Comparison of ENCODE assay signal across 12 cellular contexts in the genomic region with DNA sequence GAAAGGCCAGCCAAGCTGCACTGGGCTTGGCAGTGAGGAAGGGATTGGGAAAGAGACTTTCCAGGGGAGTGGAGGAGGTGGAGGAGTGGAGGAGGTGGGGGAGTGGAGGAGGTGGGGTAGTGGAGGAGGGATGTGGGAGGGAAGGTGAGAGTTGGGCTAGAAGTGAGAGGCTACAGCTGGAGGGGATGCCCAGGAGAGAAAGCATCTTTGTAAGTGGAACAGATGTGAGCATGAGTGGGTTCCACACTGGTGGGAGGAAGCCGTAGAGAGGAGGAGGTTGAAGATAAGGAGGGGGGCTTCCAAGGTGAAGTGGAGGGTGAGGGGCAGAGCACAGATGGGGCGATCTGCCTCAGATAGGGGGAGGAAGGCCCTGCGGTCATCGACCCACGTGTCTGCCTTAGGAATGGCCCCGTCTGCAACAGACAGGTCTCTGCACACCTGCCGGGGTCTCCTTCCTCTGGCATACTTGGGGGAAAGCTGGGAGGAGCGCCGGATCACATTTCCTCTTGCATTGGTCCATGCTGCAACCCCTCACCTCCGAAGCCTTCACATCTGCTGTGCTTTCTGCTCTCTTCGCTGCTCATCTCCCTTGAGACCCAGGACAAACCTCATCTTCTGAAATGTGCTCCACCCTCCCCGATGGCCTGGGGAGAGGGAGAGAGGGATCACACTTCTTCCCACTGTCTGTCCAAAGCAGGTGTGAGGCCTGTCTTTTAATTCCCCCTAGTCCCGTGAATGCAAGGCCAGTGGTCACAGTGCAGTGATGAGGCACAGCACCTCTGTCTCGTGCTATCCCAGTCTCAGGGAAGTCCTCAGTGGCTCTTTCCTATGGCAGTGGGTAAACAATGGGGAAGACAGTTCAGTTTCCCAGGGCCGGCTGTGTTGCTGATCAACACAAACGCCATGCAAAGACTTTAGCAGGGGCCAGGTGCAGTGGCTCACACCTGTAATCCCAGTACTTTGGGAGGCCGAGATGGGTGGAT. TPM values are rescaled to one million over a fixed set of nuclear protein-coding genes. Genes with fewer than 3 reads are reported as not detected.
DNase-seq lines count a peak whose midpoint lies in the region; ATAC-seq, FAIRE-seq and TF ChIP-seq lines count a peak whose summit lies in the region.
"Had no signal": no experiment of that assay in that cellular context is flagged by ENCODE, and none has a peak within 500 bp of the region (broad histone marks: within the 10 kb centered on the region; RNA-seq: fewer than 3 reads in every experiment).

No MANE protein-coding gene starts in this region.

- H2BK120ac ChIP-seq in H9 (ENCODE audit: low read depth, low read length, poor library complexity, severe bottlenecking): no peak overlapping the region

- no peak overlapping the region for H3K4me2 ChIP-seq in H9 (ENCODE audit: insufficient read depth, insufficient read length, low read length)
- no peak overlapping the region for H3K4me2 ChIP-seq in GM12878 (ENCODE audit: control insufficient read depth, insufficient read depth)

- no peaks in the 10 kb centered on the region for H3K79me1 ChIP-seq in H9 (ENCODE audit: insufficient read depth, low read depth, low read length, poor library complexity, severe bottlenecking)

- H3K9me3 ChIP-seq in H9 (ENCODE audit: control insufficient read depth, low read depth, low read length) (no peaks in the 10 kb centered on the region), GM12878 (replicated peaks; ENCODE audit: control insufficient read depth, insufficient read depth, low read length) (no peaks in the 10 kb centered on the region; the same call in 2 of the 3 replicates)
- H3K9me3 ChIP-seq: uterus had no signal

- ATAC-seq in GM12878 (peak; percentile 35), GM21786 (IDR thresholded peaks at IDR 0.05; ENCODE audit: unreplicated experiment) (no peak), HG03039 (IDR thresholded peaks at IDR 0.05; ENCODE audit: unreplicated experiment) (no peak)
- ATAC-seq in natural killer cell treated with Interleukin-12 subunit alpha and Interleukin-12 subunit beta and Interleukin-15 and Interleukin-18, amount 100 ng/mL, for 72 hours: peak; percentile 64 to 79

- H3K18ac ChIP-seq in H9 (ENCODE audit: insufficient read length, low read depth, low read length): peak overlapping the region; percentile 8

- H3K4me1 ChIP-seq in H9 (ENCODE audit: insufficient read depth, low read length) (peaks cover 3% of the 10 kb centered on the region; the same call in 1 of the 2 replicates), GM12878 (ENCODE audit: control insufficient read depth, insufficient read depth, low read length) (peaks cover 3% of the 10 kb centered on the region)
- H3K4me1 ChIP-seq: uterus had no signal

- in situ Hi-C loops in GM12878 (cut with MboI): no loop called here

- no peak overlapping the region for H3T11ph ChIP-seq in H9 (ENCODE audit: low read length)

- H2AFZ ChIP-seq in H9 (ENCODE audit: low read length) (no peak overlapping the region), GM12878 (ENCODE audit: control insufficient read depth, low read depth, low read length) (no peak overlapping the region)

- CTCF ChIA-PET in GM12878 (lab: Yijun Ruan, JAX): no interaction called here

- POLR2A ChIA-PET in GM12878 (lab: Charles Lee): no interaction called here

- H2BK20ac ChIP-seq in H9 (ENCODE audit: low read depth, low read length, poor library complexity, severe bottlenecking): no peak overlapping the region

- SMC1A ChIA-PET in GM12878 (lab: Charles Lee; ENCODE audit: uncharacterized antibody, unreplicated experiment): no interaction called here

- no CpG with 5 or more reads among the region's 17 CpGs for WGBS in H9 (ENCODE audit: extremely low coverage, insufficient read length, low lambda C conversion rate)
- 58% methylated on average over 17 of the region's 17 CpGs for WGBS in GM12878 (ENCODE audit: insufficient coverage, insufficient replicate concordance, low lambda C conversion rate, missing lambda C conversion rate)

- H3K56ac ChIP-seq in H9 (ENCODE audit: insufficient read length, low read depth, low read length): no peak overlapping the region

- H4K20me1 ChIP-seq in H9 (ENCODE audit: control insufficient read depth, insufficient read depth, insufficient read length): no peaks in the 10 kb centered on the region
- H4K20me1 ChIP-seq in GM12878 (ENCODE audit: control insufficient read depth, insufficient read depth): no peaks in the 10 kb centered on the region

- TF ChIP-seq RAD21 in GM12878 (IDR thresholded peaks at IDR 0.05; ENCODE audit: insufficient read depth, low read depth, low read length): no peak

- intact Hi-C loops in GM12878 (cut with micrococcal nuclease; ENCODE audit: unreplicated experiment): no loop called here

- peaks cover 10 to 13% of the 10 kb centered on the region in 2 experiments for H3K9me3 Mint-ChIP-seq in H9
- no peaks in the 10 kb centered on the region for H3K9me3 Mint-ChIP-seq in natural killer cell treated with Interleukin-12 subunit alpha and Interleukin-12 subunit beta and Interleukin-15 and Interleukin-18, amount 100 ng/mL, for 72 hours

- no peak overlapping the region for H3K4me3 ChIP-seq in GM12878
- H3K4me3 ChIP-seq: uterus had no signal

- TF ChIP-seq EP300 in GM12878 (IDR thresholded peaks at IDR 0.05; ENCODE audit: borderline replicate concordance in 1 of 2, control insufficient read depth in 1 of 2, low read depth in 2 of 2, low read length in 2 of 2): no peak

- H2BK12ac ChIP-seq in H9 (ENCODE audit: insufficient read length, low read depth, low read length): no peak overlapping the region

- H3K27ac ChIP-seq in H9 (ENCODE audit: insufficient read length, low read depth, low read length) (no peak overlapping the region), GM12878 (ENCODE audit: control insufficient read depth, insufficient read depth) (no peak overlapping the region)
- H3K27ac ChIP-seq: uterus, VCaP had no signal

- no peak overlapping the region for H4K5ac ChIP-seq in H9 (ENCODE audit: insufficient read length, low read depth, low read length)

- FAIRE-seq in GM12878 (lab: Jason Lieb, UNC): no peak

- H3K4me3 Mint-ChIP-seq in H9: no peak overlapping the region; a peak in 1 of 5 replicates
- H3K4me3 Mint-ChIP-seq in natural killer cell treated with Interleukin-12 subunit alpha and Interleukin-12 subunit beta and Interleukin-15 and Interleukin-18, amount 100 ng/mL, for 72 hours: no peak overlapping the region

- H3K9ac ChIP-seq in H9 (ENCODE audit: extremely low read depth, insufficient read length, low read length) (no peak overlapping the region), GM12878 (ENCODE audit: control insufficient read depth, insufficient read depth, low read length) (no peak overlapping the region)

- no peaks in the 10 kb centered on the region for H3K27me3 ChIP-seq in H9 (ENCODE audit: insufficient read depth, low read length)
- peaks cover 0 to 5% of the 10 kb centered on the region in 2 experiments; a peak in 2 of 4 replicates for H3K27me3 ChIP-seq in GM12878 (replicated peaks in 1 of 2; ENCODE audit: control insufficient read depth in 2 of 2, insufficient read depth in 2 of 2, low read length in 1 of 2)
- H3K27me3 ChIP-seq: uterus had no signal

- H3K4me1 Mint-ChIP-seq in H9: peaks cover 19 to 22% of the 10 kb centered on the region in 2 experiments
- H3K4me1 Mint-ChIP-seq in natural killer cell treated with Interleukin-12 subunit alpha and Interleukin-12 subunit beta and Interleukin-15 and Interleukin-18, amount 100 ng/mL, for 72 hours (ENCODE audit: low read depth in 2 of 2): peaks cover 6 to 11% of the 10 kb centered on the region in 2 donors

- peak overlapping the region; percentile 46; the same call in 1 of the 2 replicates for H3K14ac ChIP-seq in H9 (ENCODE audit: insufficient read depth, low read length)

- TF ChIP-seq CTCF in H9 (conservative IDR thresholded peaks at IDR 0.05) (no peak), GM12878 (IDR thresholded peaks at IDR 0.05 in 2 of 3, conservative IDR thresholded peaks at IDR 0.05 in 1 of 3; ENCODE audit: control insufficient read depth in 2 of 3, extremely low read depth in 1 of 3, insufficient read depth in 1 of 3, low read depth in 3 of 3, low read length in 3 of 3) (no peak)

- DNase-seq in NCI-H1436 (lab: John Stamatoyannopoulos, UW): peak; percentile 32
- DNase-seq in NCI-H1436 treated with DMSO at 0.1 percent for 48 hours (lab: John Stamatoyannopoulos, UW): no peak
- peak; percentile 60 for DNase-seq in H9
- no peak for DNase-seq in GM12878 (ENCODE audit: low read depth, low spot score)
- no peak for DNase-seq in natural killer cell treated with Interleukin-12 subunit alpha and Interleukin-12 subunit beta and Interleukin-15 and Interleukin-18, amount 100 ng/mL, for 72 hours (ENCODE audit: low spot score)
- no peak for DNase-seq in stimulated activated CD4-positive, alpha-beta T cell treated with anti-CD3 and anti-CD28 coated beads, Interleukin-4, amount 100 ng/mL, for 1 hour
- DNase-seq: cerebellar nuclear complex, NCI-H187 treated with DMSO at 0.1 percent for 48 hours had no signal

- peak overlapping the region in 1 of 3 experiments; percentile 53; a peak in 5 of 7 replicates for H3K27ac Mint-ChIP-seq in H9
- H3K27ac Mint-ChIP-seq in natural killer cell treated with Interleukin-12 subunit alpha and Interleukin-12 subunit beta and Interleukin-15 and Interleukin-18, amount 100 ng/mL, for 72 hours: peak overlapping the region in 1 of 2 donors; percentile 30

- no peak overlapping the region for H2BK5ac ChIP-seq in H9 (ENCODE audit: insufficient read length, low read length)

- no peak overlapping the region for H4K8ac ChIP-seq in H9 (replicated peaks; ENCODE audit: insufficient read length, low read depth, low read length)

- no peak overlapping the region for H3K23ac ChIP-seq in H9 (ENCODE audit: insufficient read length, low read depth, low read length)

- no peak overlapping the region for H3K4ac ChIP-seq in H9 (ENCODE audit: low read depth, low read length)

- no peak overlapping the region for H2BK15ac ChIP-seq in H9 (ENCODE audit: low read depth, low read length)

- H3K23me2 ChIP-seq in H9 (ENCODE audit: insufficient read length, low read depth, low read length, poor library complexity, severe bottlenecking): no peaks in the 10 kb centered on the region

- TF ChIP-seq POLR2A in GM12878 (IDR thresholded peaks at IDR 0.05; ENCODE audit: low read depth, low read length): no peak

- H3K79me2 ChIP-seq in H9 (ENCODE audit: insufficient read depth, low read length): no peaks in the 10 kb centered on the region
- no peaks in the 10 kb centered on the region for H3K79me2 ChIP-seq in GM12878 (ENCODE audit: control insufficient read depth, insufficient read depth, low read length)

- BruUV-seq in GM12878 (replicated peaks; lab: Mats Ljungman, UMichigan): no TSS peak

- H4K91ac ChIP-seq in H9 (ENCODE audit: insufficient read length, low read depth, low read length): no peak overlapping the region

- H3K36me3 Mint-ChIP-seq in H9 (ENCODE audit: insufficient read depth in 1 of 3, low read depth in 3 of 3): peaks cover 6 to 8% (median 7%) of the 10 kb centered on the region in 3 experiments; a peak in 5 of 7 replicates
- no peaks in the 10 kb centered on the region for H3K36me3 Mint-ChIP-seq in natural killer cell treated with Interleukin-12 subunit alpha and Interleukin-12 subunit beta and Interleukin-15 and Interleukin-18, amount 100 ng/mL, for 72 hours

- H3K27me3 Mint-ChIP-seq in H9 (ENCODE audit: low read depth): peaks cover 14% of the 10 kb centered on the region
- H3K27me3 Mint-ChIP-seq in natural killer cell treated with Interleukin-12 subunit alpha and Interleukin-12 subunit beta and Interleukin-15 and Interleukin-18, amount 100 ng/mL, for 72 hours: peaks cover 22 to 25% of the 10 kb centered on the region in 2 donors

- H2AK5ac ChIP-seq in H9 (ENCODE audit: insufficient read length, low read length): no peak overlapping the region

- H3K36me3 ChIP-seq in GM12878 (ENCODE audit: control insufficient read depth in 2 of 2, insufficient read depth in 2 of 2, low read length in 1 of 2): no peaks in the 10 kb centered on the region
- H3K36me3 ChIP-seq: uterus had no signal

- RAD21 ChIA-PET in GM12878 (lab: Charles Lee; ENCODE audit: unreplicated experiment): no interaction called here

RNA-seq across cellular contexts. Expression of gene SNX9, which starts 48.6 kb away (rescaled TPM):
- 31.3 and 32.9 TPM in 2 replicates for total RNA-seq in H9 (2021)
- 10.9 and 11.5 TPM in 2 replicates for total RNA-seq in GM12878 (2013; cell fraction: nucleolus; rRNA removed)
- 0.27 and 0.28 TPM in 2 replicates for total RNA-seq in GM12878 (2014; rRNA removed)
- total RNA-seq in GM12878 (2014; rRNA removed; fragmentation: Illumina TruSeq; extraction: Trizol): 0.28 and 0.36 TPM in 2 replicates
- total RNA-seq in GM12878 (2021): 0.64 TPM in 2 replicates
- 2.0 TPM for polyA plus RNA-seq in GM12878 (2011; ENCODE audit: low read depth)
- 2.0 and 2.8 TPM in 2 replicates for polyA plus RNA-seq in GM12878 (2011; rRNA removed)
- 1.3 and 1.7 TPM in 2 replicates for polyA plus RNA-seq in GM12878 (2011; cell fraction: cytosol; rRNA removed)
- polyA plus RNA-seq in GM12878 (2011; cell fraction: nucleus; rRNA removed): 1.8 and 2.4 TPM in 2 replicates
- 2.6 and 5.2 TPM in 2 replicates for polyA plus RNA-seq in GM12878 (2012)
- polyA plus RNA-seq in GM12878 (2014; fragmentation: Illumina TruSeq; extraction: Trizol): 0.30 and 0.50 TPM in 2 replicates
- under 1 TPM; 0.03 to 0.05 TPM for polyA plus RNA-seq in GM12878 (2014; fragmentation: Nextera tagmentation; extraction: Ambion mirVana)
- polyA plus RNA-seq in GM12878 (2014; rRNA removed): 0.25 and 0.53 TPM in 2 replicates
- under 1 TPM; 0.31 to 0.39 TPM for polyA plus RNA-seq in GM12878 (2016; fragmentation: Nextera tagmentation; extraction: Ambion mirVana)
- polyA minus RNA-seq in GM12878 (2011; rRNA and poly(A)+ RNA removed): 1.7 and 1.8 TPM in 2 replicates
- polyA minus RNA-seq in GM12878 (2011; cell fraction: cytosol; rRNA and poly(A)+ RNA removed): 1.0 and 1.9 TPM in 2 replicates
- 0.96 and 0.97 TPM in 2 replicates for polyA minus RNA-seq in GM12878 (2011; cell fraction: nucleus; rRNA and poly(A)+ RNA removed)
- total RNA-seq in natural killer cell treated with Interleukin-12 subunit alpha and Interleukin-12 subunit beta and Interleukin-15 and Interleukin-18, amount 100 ng/mL, for 72 hours: 10 to 100 TPM in 1 of 2 donors, 1 to 10 TPM in 1; 5.4 to 14.6 TPM

Comparison
In these comparisons a context has a peak if more than half of its experiments do, and no peak if none do; other contexts are left out.
1. DNase-seq: peak in NCI-H1436 (single experiment) and H9 (single experiment); none in NCI-H1436 treated with DMSO at 0.1 percent for 48 hours (single experiment), GM12878 (single experiment), natural killer cell treated with Interleukin-12 subunit alpha and Interleukin-12 subunit beta and Interleukin-15 and Interleukin-18, amount 100 ng/mL, for 72 hours (single experiment) and stimulated activated CD4-positive, alpha-beta T cell treated with anti-CD3 and anti-CD28 coated beads, Interleukin-4, amount 100 ng/mL, for 1 hour (single experiment).
2. ATAC-seq: peak in GM12878 (single experiment) and natural killer cell treated with Interleukin-12 subunit alpha and Interleukin-12 subunit beta and Interleukin-15 and Interleukin-18, amount 100 ng/mL, for 72 hours (2 of 2); none in GM21786 (single experiment) and HG03039 (single experiment).